11 cellular contexts compared by ENCODE assay signal in the genomic region with DNA sequence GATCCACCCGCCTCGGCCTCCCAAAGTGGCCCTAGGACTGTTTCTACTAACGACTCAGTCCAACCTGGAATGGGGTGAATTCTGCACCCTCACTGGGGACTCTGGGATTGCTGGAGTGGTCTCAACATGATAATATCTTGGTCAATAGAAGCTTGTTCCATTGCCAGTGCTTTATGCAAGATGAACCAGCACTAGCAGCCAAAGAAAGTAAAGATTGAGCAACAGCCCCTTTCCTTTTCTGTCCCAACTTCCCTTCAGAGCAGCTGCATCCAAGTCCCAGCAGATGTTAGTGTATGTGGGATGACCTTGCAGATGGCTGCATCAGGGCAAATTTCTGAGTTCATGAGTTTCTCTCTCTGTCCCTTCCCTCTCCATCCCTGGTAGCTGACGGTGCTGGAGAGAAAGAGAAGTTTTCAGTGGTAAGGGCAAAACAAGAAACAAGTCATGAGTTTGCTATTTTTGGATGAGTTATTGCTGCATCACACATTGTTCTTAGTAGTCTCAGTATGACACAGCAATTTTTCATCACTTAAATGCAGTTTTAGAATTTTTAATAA.
DNase-seq lines count a peak whose midpoint lies in the region; ATAC-seq, FAIRE-seq and TF ChIP-seq lines count a peak whose summit lies in the region.
"Had no signal": no experiment of that assay in that cellular context is flagged by ENCODE, and none has a peak within 500 bp of the region (broad histone marks: within the 10 kb centered on the region; RNA-seq: fewer than 3 reads in every experiment).

No MANE protein-coding gene starts in this region.

- no peaks in the 10 kb centered on the region for H3K9me3 Mint-ChIP-seq in astrocyte (ENCODE audit: unreplicated experiment)
- no peaks in the 10 kb centered on the region for H3K9me3 Mint-ChIP-seq in CD4-positive, alpha-beta T cell
- H3K9me3 Mint-ChIP-seq in activated naive CD4-positive, alpha-beta T cell treated with anti-CD3 and anti-CD28 coated beads for 36 hours = no peaks in the 10 kb centered on the region

- no peaks in the 10 kb centered on the region for H3K4me1 Mint-ChIP-seq in astrocyte (ENCODE audit: low read depth, unreplicated experiment)
- no peaks in the 10 kb centered on the region for H3K4me1 Mint-ChIP-seq in CD4-positive, alpha-beta T cell (ENCODE audit: low read depth)
- H3K4me1 Mint-ChIP-seq in activated naive CD4-positive, alpha-beta T cell treated with anti-CD3 and anti-CD28 coated beads for 36 hours (ENCODE audit: low read depth) = no peaks in the 10 kb centered on the region

- DNase-seq in Ammon's horn (ENCODE audit: low spot score) = peak; percentile 17
- DNase-seq in astrocyte (ENCODE audit: low read depth) = peak; percentile 40
- DNase-seq in HepG2 (ENCODE audit: low spot score) = no peak
- DNase-seq in NCI-H2107 treated with DMSO at 0.1 percent for 48 hours (lab: John Stamatoyannopoulos, UW; ENCODE audit: unreplicated experiment) = no peak
- no peak for DNase-seq in CD4-positive, alpha-beta T cell
- no peak for DNase-seq in activated naive CD4-positive, alpha-beta T cell treated with anti-CD3 and anti-CD28 coated beads for 36 hours
- DNase-seq: esophagus squamous epithelium; NCI-H524; stimulated activated CD4-positive, alpha-beta T cell treated with anti-CD3 and anti-CD28 coated beads, Interleukin-15, amount 100 ng/mL, for 24 hours had no signal

- no peak for TF ChIP-seq EP300 in HepG2 (IDR thresholded peaks at IDR 0.05; ENCODE audit: low read depth in 2 of 2, low read length in 2 of 2)
- no peak for TF ChIP-seq EP300 in HepG2 (CRISPR knock-in tag; IDR thresholded peaks at IDR 0.05; ENCODE audit: borderline replicate concordance)

- ATAC-seq in HG02885 (IDR thresholded peaks at IDR 0.05; ENCODE audit: poor library complexity, unreplicated experiment) (peak; percentile 70), HepG2 (no peak), SK-N-SH treated with all-trans-retinoic acid at 6 μM for 48 hours (no peak)
- no peak for ATAC-seq in CD4-positive, alpha-beta T cell (ENCODE audit: poor library complexity)

- no peaks in the 10 kb centered on the region for H3K27me3 ChIP-seq in astrocyte (ENCODE audit: insufficient read depth, low read length)
- no peaks in the 10 kb centered on the region for H3K27me3 ChIP-seq in HepG2 (ENCODE audit: control insufficient read depth in 1 of 2, insufficient read depth in 2 of 2, low read length in 2 of 2)
- no peaks in the 10 kb centered on the region for H3K27me3 ChIP-seq in CD4-positive, alpha-beta T cell (ENCODE audit: control insufficient read depth, insufficient read depth, low read length)
- H3K27me3 ChIP-seq: esophagus squamous epithelium had no signal

- H3K4me1 ChIP-seq in astrocyte (ENCODE audit: insufficient read depth, low read length) (no peaks in the 10 kb centered on the region), HepG2 (ENCODE audit: insufficient read depth, low read length) (no peaks in the 10 kb centered on the region)
- H3K4me1 ChIP-seq: esophagus squamous epithelium had no signal

- H4K20me1 ChIP-seq in astrocyte (ENCODE audit: insufficient read depth, low read length) = no peaks in the 10 kb centered on the region
- H4K20me1 ChIP-seq in HepG2 (ENCODE audit: insufficient read depth, low read length) = no peaks in the 10 kb centered on the region; the same call in 1 of the 2 replicates

- H3K4me3 ChIP-seq in astrocyte (ENCODE audit: insufficient read depth, low read depth, low read length) (no peak overlapping the region), HepG2 (replicated peaks in 1 of 3; ENCODE audit: insufficient read depth in 1 of 3, low read depth in 2 of 3, low read length in 3 of 3) (no peak overlapping the region)
- H3K4me3 ChIP-seq: esophagus squamous epithelium had no signal

- WGBS in HepG2 (ENCODE audit: low lambda C conversion rate) = 6% methylated on average over 4 of the region's 4 CpGs

- no peak for TF ChIP-seq RAD21 in HepG2 (CRISPR knock-in tag; IDR thresholded peaks at IDR 0.05)

- in situ Hi-C loops in HepG2 (cut with HindIII; ENCODE audit: extremely low pct_ligation_motif_present, low pct_unique_long_range_greater_than_20kb) = loop anchor here (25.0 kb wide), 1 partner anchor 490 kb away; no protein-coding TSS in a partner anchor

- no peak overlapping the region for H3K4me3 Mint-ChIP-seq in astrocyte (ENCODE audit: unreplicated experiment)
- H3K4me3 Mint-ChIP-seq in CD4-positive, alpha-beta T cell = no peak overlapping the region
- H3K4me3 Mint-ChIP-seq in activated naive CD4-positive, alpha-beta T cell treated with anti-CD3 and anti-CD28 coated beads for 36 hours = no peak overlapping the region

- CTCF ChIA-PET in HepG2 (lab: Yijun Ruan, JAX; ENCODE audit: low intra/inter-chr PET ratio, low total read pairs) = no interaction called here
- CTCF ChIA-PET in CD4-positive, alpha-beta T cell (lab: Charles Lee) = no interaction called here
- CTCF ChIA-PET in activated naive CD4-positive, alpha-beta T cell treated with anti-CD3 and anti-CD28 coated beads for 36 hours (lab: Charles Lee) = no interaction called here

- no peak for TF ChIP-seq CTCF in astrocyte (IDR thresholded peaks at IDR 0.05; ENCODE audit: insufficient read depth, low read depth, low read length)
- TF ChIP-seq CTCF in HepG2 (CRISPR knock-in tag; IDR thresholded peaks at IDR 0.05) = no peak
- TF ChIP-seq CTCF in CD4-positive, alpha-beta T cell (IDR thresholded peaks at IDR 0.05) = no peak

- H3K36me3 Mint-ChIP-seq in astrocyte (ENCODE audit: low read depth, unreplicated experiment) = no peaks in the 10 kb centered on the region
- no peaks in the 10 kb centered on the region for H3K36me3 Mint-ChIP-seq in CD4-positive, alpha-beta T cell (ENCODE audit: low read depth)
- no peaks in the 10 kb centered on the region for H3K36me3 Mint-ChIP-seq in activated naive CD4-positive, alpha-beta T cell treated with anti-CD3 and anti-CD28 coated beads for 36 hours (ENCODE audit: low read depth)

- POLR2A ChIA-PET in HepG2 (lab: Yijun Ruan, JAX) = no interaction called here
- POLR2A ChIA-PET in CD4-positive, alpha-beta T cell (lab: Charles Lee) = no interaction called here

- no peak overlapping the region for H3K4me2 ChIP-seq in astrocyte (ENCODE audit: low read length)
- H3K4me2 ChIP-seq in HepG2 (ENCODE audit: low read depth, low read length) = no peak overlapping the region

- H3K36me3 ChIP-seq in astrocyte (ENCODE audit: insufficient read depth, low read length) (no peaks in the 10 kb centered on the region), HepG2 (replicated peaks in 1 of 2; ENCODE audit: control insufficient read depth in 1 of 2, insufficient read depth in 2 of 2, low read length in 2 of 2) (no peaks in the 10 kb centered on the region)
- H3K36me3 ChIP-seq: esophagus squamous epithelium had no signal

- no peaks in the 10 kb centered on the region for H3K27me3 Mint-ChIP-seq in astrocyte (ENCODE audit: low read depth, unreplicated experiment)
- no peaks in the 10 kb centered on the region for H3K27me3 Mint-ChIP-seq in CD4-positive, alpha-beta T cell
- peaks cover 5% of the 10 kb centered on the region for H3K27me3 Mint-ChIP-seq in activated naive CD4-positive, alpha-beta T cell treated with anti-CD3 and anti-CD28 coated beads for 36 hours (ENCODE audit: low read depth)

- H3K27ac ChIP-seq in astrocyte (ENCODE audit: low read depth, low read length) (no peak overlapping the region), HepG2 (ENCODE audit: extremely low read length, insufficient read depth, low read length) (no peak overlapping the region)
- no peak overlapping the region for H3K27ac ChIP-seq in CD4-positive, alpha-beta T cell (ENCODE audit: low read depth, low read length)
- H3K27ac ChIP-seq: esophagus squamous epithelium had no signal

- H2AFZ ChIP-seq in astrocyte (ENCODE audit: low read depth, low read length) (peak overlapping the region; percentile 37), HepG2 (ENCODE audit: low read length) (no peak overlapping the region)

- H3K9me3 ChIP-seq in astrocyte (ENCODE audit: insufficient read depth, low read depth, low read length) (no peaks in the 10 kb centered on the region), HepG2 (ENCODE audit: low read length) (no peaks in the 10 kb centered on the region; the same call in 1 of the 2 replicates)
- no peaks in the 10 kb centered on the region for H3K9me3 ChIP-seq in CD4-positive, alpha-beta T cell (ENCODE audit: control insufficient read depth, low read length)
- H3K9me3 ChIP-seq: esophagus squamous epithelium had no signal

- H3K27ac Mint-ChIP-seq in astrocyte (ENCODE audit: unreplicated experiment) = peak overlapping the region; percentile 14
- H3K27ac Mint-ChIP-seq in CD4-positive, alpha-beta T cell = no peak overlapping the region
- H3K27ac Mint-ChIP-seq in activated naive CD4-positive, alpha-beta T cell treated with anti-CD3 and anti-CD28 coated beads for 36 hours = no peak overlapping the region

- FAIRE-seq in astrocyte (lab: Jason Lieb, UNC) (peak; percentile 47), HepG2 (lab: Jason Lieb, UNC) (no peak)

- TF ChIP-seq POLR2A in HepG2 (IDR thresholded peaks at IDR 0.05; ENCODE audit: insufficient read depth in 1 of 2, low read depth in 2 of 2, low read length in 2 of 2) = no peak

- BruUV-seq in HepG2 (replicated peaks; lab: Mats Ljungman, UMichigan) = no TSS peak

- H3K79me2 ChIP-seq in astrocyte (ENCODE audit: insufficient read depth, low read length) (no peaks in the 10 kb centered on the region), HepG2 (ENCODE audit: insufficient read depth, low read length) (no peaks in the 10 kb centered on the region)

- no peak overlapping the region for H3K9ac ChIP-seq in astrocyte (ENCODE audit: low read length)
- no peak overlapping the region for H3K9ac ChIP-seq in HepG2 (ENCODE audit: insufficient read depth, low read depth, low read length)

- intact Hi-C loops in HepG2 (cut with micrococcal nuclease; ENCODE audit: unreplicated experiment) = no loop called here
- intact Hi-C loops in CD4-positive, alpha-beta T cell (cut with DNase I, micrococcal nuclease) = no loop called here
- intact Hi-C loops in activated naive CD4-positive, alpha-beta T cell treated with anti-CD3 and anti-CD28 coated beads for 36 hours (cut with micrococcal nuclease) = no loop called here

TF ChIP-seq in HepG2, 621 proteins besides CTCF, POLR2A, EP300 and RAD21:
- TF ChIP-seq CAMTA2 (CRISPR knock-in tag; IDR thresholded peaks at IDR 0.05; ENCODE audit: borderline replicate concordance) = no peak
- 0 out of 4 replicates have a peak, but pooled peaks of 1 of the 2 experiments have one; percentile 24 for TF ChIP-seq MAFK (conservative IDR thresholded peaks at IDR 0.05 in 1 of 2, IDR thresholded peaks at IDR 0.05 in 1 of 2; ENCODE audit: low read length in 2 of 2)
- TF ChIP-seq NFE2L2 (IDR thresholded peaks at IDR 0.05; ENCODE audit: low read length) = peak; percentile 65

TF ChIP-seq in SK-N-SH treated with all-trans-retinoic acid at 6 μM for 48 hours, 23 proteins besides CTCF, POLR2A, EP300 and RAD21 (continues in another document):
- TF ChIP-seq PPARA (CRISPR knock-in tag; IDR thresholded peaks at IDR 0.05; ENCODE audit: borderline replicate concordance) = no peak
- no peak for TF ChIP-seq ISL1 (CRISPR knock-in tag; IDR thresholded peaks at IDR 0.05)
- TF ChIP-seq SNAI2 (CRISPR knock-in tag; IDR thresholded peaks at IDR 0.05) = no peak
- TF ChIP-seq ZFP30 (CRISPR knock-in tag; IDR thresholded peaks at IDR 0.05) = no peak
- TF ChIP-seq ZNF70 (CRISPR knock-in tag; IDR thresholded peaks at IDR 0.05) = no peak
- no peak for TF ChIP-seq ZNF565 (CRISPR knock-in tag; conservative IDR thresholded peaks at IDR 0.05; ENCODE audit: low read depth)
- TF ChIP-seq ZFP3 (CRISPR knock-in tag; IDR thresholded peaks at IDR 0.05) = no peak
- TF ChIP-seq GLIS3 (CRISPR knock-in tag; IDR thresholded peaks at IDR 0.05) = no peak

Comparison
In these comparisons a context has a peak if more than half of its experiments do, and no peak if none do; other contexts are left out.
1. DNase-seq: peak in Ammon's horn (single experiment) and astrocyte (single experiment); none in HepG2 (single experiment), NCI-H2107 treated with DMSO at 0.1 percent for 48 hours (single experiment), CD4-positive, alpha-beta T cell (0 of 10) and activated naive CD4-positive, alpha-beta T cell treated with anti-CD3 and anti-CD28 coated beads for 36 hours (single experiment).